Comparison of ENCODE assay signal across 8 cellular contexts in the genomic region with DNA sequence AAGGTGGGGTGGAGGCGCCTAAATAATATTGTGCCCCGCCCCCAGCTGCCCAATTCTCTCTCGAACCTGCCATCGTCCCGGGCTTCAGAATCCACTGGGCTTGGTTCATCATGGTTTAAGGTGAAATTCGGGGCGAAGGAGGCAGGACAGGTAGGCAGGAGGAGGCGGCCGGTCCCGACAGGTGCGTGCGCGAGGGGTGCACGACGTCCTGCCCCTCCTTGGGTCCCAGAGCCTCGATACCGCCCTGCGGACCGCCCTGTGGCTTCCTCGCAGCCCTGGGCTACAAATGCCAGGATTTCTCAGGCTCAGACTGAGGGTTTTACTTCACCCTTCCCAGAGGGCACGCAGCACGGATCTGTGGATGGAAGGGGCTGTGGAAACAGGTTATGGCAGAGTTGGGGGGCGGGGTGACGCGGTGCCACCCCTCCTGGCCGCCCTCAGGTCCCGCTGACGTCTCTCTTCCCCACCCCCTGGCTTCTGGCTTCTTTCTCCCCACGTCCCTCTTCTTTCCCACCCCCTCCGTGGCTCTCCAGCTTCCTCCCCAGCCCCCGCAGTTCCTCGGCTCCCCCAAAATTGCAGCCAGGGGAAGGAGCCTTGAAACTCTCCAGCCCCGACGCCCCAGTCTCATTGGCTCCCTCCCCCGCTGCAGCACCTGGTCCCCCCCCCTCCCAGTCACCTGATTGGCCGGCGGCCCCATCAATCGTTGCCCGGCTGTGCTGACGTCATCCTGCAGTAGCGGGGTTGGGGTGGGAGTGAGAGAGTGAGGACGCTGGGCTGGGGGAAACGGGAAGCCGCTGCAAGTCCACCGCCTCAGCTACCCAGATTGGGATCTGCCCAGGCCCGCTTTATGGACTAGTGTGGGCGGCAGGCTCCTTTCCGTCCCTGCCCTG. TPM values are rescaled to one million over a fixed set of nuclear protein-coding genes. Genes with fewer than 3 reads are reported as not detected.
DNase-seq lines count a peak whose midpoint lies in the region; ATAC-seq and TF ChIP-seq lines count a peak whose summit lies in the region.

A gene (plus strand): TSS at position 725 of the 890 bp plus-strand sequence. CDS start 278 bp downstream, outside the sequence.

- H3K27ac Mint-ChIP-seq in CD4-positive, alpha-beta memory T cell, result peak within 1 kb of the TSS; percentile 94 to 99 (median 97)
- H3K27ac Mint-ChIP-seq in nephron, result peak within 1 kb of the TSS; percentile 59 to 86 (median 82)

- POLR2A ChIA-PET in CD4-positive, alpha-beta memory T cell (lab: Charles Lee; ENCODE audit: partially characterized antibody), result interaction anchor here (1.0 to 2.5 kb wide), 4 partner anchors 11 to 186 kb away, joined by 3 to 7 read pairs (median 4); a partner anchor contains a TSS
- POLR2A ChIA-PET in RWPE1 (lab: Yijun Ruan, JAX; ENCODE audit: low non-redundant PET), result no interaction called here

- CTCF ChIA-PET in CD4-positive, alpha-beta memory T cell (lab: Charles Lee; ENCODE audit: partially characterized antibody), result interaction anchor here (1.0 to 1.8 kb wide), 4 partner anchors 15 to 59 kb away, joined by 3 to 6 read pairs (median 4); a partner anchor contains a TSS
- CTCF ChIA-PET in RWPE1 (lab: Yijun Ruan, JAX), result interaction anchor here (0.6 to 1.3 kb wide), 5 partner anchors 11 to 1216 kb away, joined by 3 to 4 read pairs (median 3); a partner anchor contains a TSS

- H3K36me3 ChIP-seq in CD4-positive, alpha-beta memory T cell (ENCODE audit: insufficient read depth, low read length), result peaks cover 7% of the 10 kb centered on the region

- no peaks in the 10 kb centered on the region for H3K27me3 Mint-ChIP-seq in CD4-positive, alpha-beta memory T cell
- H3K27me3 Mint-ChIP-seq in nephron (ENCODE audit: low read depth), result peaks cover 9% of the 10 kb centered on the region

- peak within 1 kb of the TSS; percentile 85 to 94 for H3K4me3 ChIP-seq in CD4-positive, alpha-beta memory T cell (ENCODE audit: low read length in 2 of 2)
- peak within 1 kb of the TSS; percentile 88 for H3K4me3 ChIP-seq in Jurkat, Clone E6-1 (ENCODE audit: low read length)
- peak within 1 kb of the TSS; percentile 82 for H3K4me3 ChIP-seq in fibroblast of pulmonary artery (replicated peaks; ENCODE audit: low read depth, low read length)

- peaks cover 23 to 47% (median 29%) of the 10 kb centered on the region in 4 donors for H3K4me1 Mint-ChIP-seq in CD4-positive, alpha-beta memory T cell
- peaks cover 33% of the 10 kb centered on the region for H3K4me1 Mint-ChIP-seq in nephron

- H3K4me1 ChIP-seq in CD4-positive, alpha-beta memory T cell (ENCODE audit: insufficient read depth, low read length), result peaks cover 24% of the 10 kb centered on the region

- no peaks in the 10 kb centered on the region for H3K9me3 ChIP-seq in CD4-positive, alpha-beta memory T cell (ENCODE audit: control insufficient read depth in 1 of 2, low read length in 2 of 2)

- no peaks in the 10 kb centered on the region for H3K9me3 Mint-ChIP-seq in CD4-positive, alpha-beta memory T cell
- no peaks in the 10 kb centered on the region for H3K9me3 Mint-ChIP-seq in nephron

- peak within 1 kb of the TSS; percentile 95 to 99 (median 96) for H3K4me3 Mint-ChIP-seq in CD4-positive, alpha-beta memory T cell
- peak within 1 kb of the TSS; percentile 90 to 99 (median 91) for H3K4me3 Mint-ChIP-seq in nephron

- H3K36me3 Mint-ChIP-seq in CD4-positive, alpha-beta memory T cell, result peaks cover 1 to 34% of the 10 kb centered on the region in 2 donors
- H3K36me3 Mint-ChIP-seq in nephron (ENCODE audit: low read depth), result peaks cover 16% of the 10 kb centered on the region

- H3K27ac ChIP-seq in CD4-positive, alpha-beta memory T cell (ENCODE audit: low read depth, low read length), result peak within 1 kb of the TSS; percentile 80
- H3K27ac ChIP-seq in RWPE1, result peak within 1 kb of the TSS; percentile 18; the same call in 1 of the 2 replicates

- no peak for TF ChIP-seq CTCF in RWPE1 (conservative IDR thresholded peaks at IDR 0.05; ENCODE audit: low read depth)
- TF ChIP-seq CTCF in fibroblast of pulmonary artery (IDR thresholded peaks at IDR 0.05; ENCODE audit: low read length, missing control alignments), result no peak
- TF ChIP-seq CTCF in nephron (IDR thresholded peaks at IDR 0.05; ENCODE audit: unreplicated experiment in 3 of 3), result no peak

- no peaks in the 10 kb centered on the region for H3K27me3 ChIP-seq in CD4-positive, alpha-beta memory T cell (ENCODE audit: insufficient read depth, low read length)

- peak; percentile 56 for ATAC-seq in GM21367 (IDR thresholded peaks at IDR 0.05; ENCODE audit: unreplicated experiment)
- peak; percentile 74 for ATAC-seq in stimulated activated naive CD8-positive, alpha-beta T cell treated with anti-CD3 and anti-CD28 coated beads, Interleukin-15, Interleukin-2, amounts not matched to agents 100 U/mL and 50 U/mL, for 24 hours

- intact Hi-C loops in CD4-positive, alpha-beta memory T cell (cut with micrococcal nuclease), result loop anchor here (2.0 kb wide), 1 partner anchor 21 kb away; a partner anchor contains a TSS

- DNase-seq in CD4-positive, alpha-beta memory T cell, result peak; percentile 82 to 91 (median 85)
- peak; percentile 76 for DNase-seq in Jurkat, Clone E6-1 (ENCODE audit: low read depth, low spot score)
- DNase-seq in RWPE1 (ENCODE audit: low spot score), result peak; percentile 100
- peak; percentile 94 for DNase-seq in activated effector memory CD4-positive, alpha-beta T cell treated with anti-CD3 and anti-CD28 coated beads, Interleukin-2, amount 50 U/mL, for 16 hours
- DNase-seq in fibroblast of pulmonary artery (ENCODE audit: low read depth), result peak; percentile 76
- DNase-seq in stimulated activated naive CD8-positive, alpha-beta T cell treated with anti-CD3 and anti-CD28 coated beads, Interleukin-15, Interleukin-2, amounts not matched to agents 100 U/mL and 50 U/mL, for 24 hours, result peak; percentile 87

RNA-seq across cellular contexts. Expression of the gene that starts here (rescaled TPM):
- total RNA-seq in CD4-positive, alpha-beta memory T cell, result 10 to 100 TPM; 50.7 to 58.5 TPM
- 1 to 10 TPM; 6.7 to 7.5 TPM for polyA plus RNA-seq in CD4-positive, alpha-beta memory T cell
- 29.4 TPM for polyA plus RNA-seq in Jurkat, Clone E6-1 (2012; ENCODE audit: insufficient read depth, insufficient read length)

Comparison
In these comparisons a context has a peak if more than half of its experiments do, and no peak if none do; other contexts are left out.
1. Peak in every context shown above with its lines: DNase-seq, ATAC-seq, H3K4me3 ChIP-seq and H3K27ac ChIP-seq.